Comparison of ENCODE assay signal across 11 cellular contexts in genomic region chr7:45347804-45348203, GRCh38.
DNase-seq lines count a peak whose midpoint lies in the region; ATAC-seq and TF ChIP-seq lines count a peak whose summit lies in the region.
"Had no signal": no experiment of that assay in that cellular context is flagged by ENCODE, and none has a peak within 500 bp of the region (broad histone marks: within the 10 kb centered on the region; RNA-seq: fewer than 3 reads in every experiment).

No MANE protein-coding gene starts in this region.

- WGBS in spleen, 5 donors: 48 to 67% (median 62%) methylated on average over 2 of the region's 2 CpGs

- no peaks in the 10 kb centered on the region for H3K9me3 Mint-ChIP-seq in WTC11

- H3K9me3 ChIP-seq in HUES6 (ENCODE audit: control insufficient read depth, insufficient read depth, low read depth, low read length): no peaks in the 10 kb centered on the region
- no peaks in the 10 kb centered on the region for H3K9me3 ChIP-seq in spleen

- H3K4me1 Mint-ChIP-seq in WTC11: peaks cover 5% of the 10 kb centered on the region
- H3K4me1 Mint-ChIP-seq: naive thymus-derived CD8-positive, alpha-beta T cell had no signal

- H3K27me3 ChIP-seq in HUES6 (ENCODE audit: control insufficient read depth, insufficient read depth, low read length) (no peaks in the 10 kb centered on the region), spleen (replicated peaks in 1 of 7) (no peaks in the 10 kb centered on the region)

- H3K27me3 Mint-ChIP-seq in WTC11 (ENCODE audit: low read depth): no peaks in the 10 kb centered on the region; the same call in 1 of the 2 replicates

- CTCF ChIA-PET in WTC11 (lab: Charles Lee): no interaction called here

- no peak overlapping the region for H3K4me3 Mint-ChIP-seq in WTC11

- POLR2A ChIA-PET in WTC11 (lab: Charles Lee): no interaction called here

- no peak overlapping the region for H3K27ac Mint-ChIP-seq in WTC11
- H3K27ac Mint-ChIP-seq: naive thymus-derived CD8-positive, alpha-beta T cell had no signal

- peak overlapping the region; percentile 10 for H3K9ac ChIP-seq in HUES6 (ENCODE audit: low read length)

- no peak overlapping the region; the same call in 1 of the 2 replicates for H3K27ac ChIP-seq in HUES6 (ENCODE audit: low read depth, low read length)
- no peak overlapping the region for H3K27ac ChIP-seq in spleen

- intact Hi-C loops in spleen (cut with DNase I; ENCODE audit: low total_unique reads): no loop called here

- H3K4me1 ChIP-seq in HUES6 (ENCODE audit: control insufficient read depth, insufficient read depth, low read length) (peaks cover 17% of the 10 kb centered on the region; the same call in 1 of the 2 replicates), spleen (no peaks in the 10 kb centered on the region)

- ATAC-seq in WTC11 (peak; percentile 71), GM21360 (IDR thresholded peaks at IDR 0.05; ENCODE audit: unreplicated experiment) (no peak), GM19452 (IDR thresholded peaks at IDR 0.05; ENCODE audit: unreplicated experiment) (no peak), GM21529 (IDR thresholded peaks at IDR 0.05; ENCODE audit: unreplicated experiment) (no peak)
- ATAC-seq: HCT116; naive thymus-derived CD8-positive, alpha-beta T cell had no signal

- peak; percentile 52 for DNase-seq in Daoy (ENCODE audit: low read depth)
- no peak for DNase-seq in WTC11 (ENCODE audit: low spot score)
- DNase-seq in kidney tubule cell (ENCODE audit: low spot score): peak; percentile 15
- no peak for DNase-seq in spleen
- DNase-seq: MM.1S; naive thymus-derived CD8-positive, alpha-beta T cell had no signal

- no peak for TF ChIP-seq CTCF in WTC11 (IDR thresholded peaks at IDR 0.05)
- TF ChIP-seq CTCF in spleen (IDR thresholded peaks at IDR 0.05 in 8 of 11, conservative IDR thresholded peaks at IDR 0.05 in 3 of 11): no peak

- H3K36me3 Mint-ChIP-seq in WTC11: no peaks in the 10 kb centered on the region
- H3K36me3 Mint-ChIP-seq: naive thymus-derived CD8-positive, alpha-beta T cell had no signal

- TF ChIP-seq POLR2A in spleen (IDR thresholded peaks at IDR 0.05): no peak

- H3K36me3 ChIP-seq in HUES6 (ENCODE audit: control insufficient read depth, insufficient read depth, low read length): no peaks in the 10 kb centered on the region
- no peaks in the 10 kb centered on the region for H3K36me3 ChIP-seq in spleen

- H3K4me3 ChIP-seq in HUES6 (ENCODE audit: low read depth, low read length) (no peak overlapping the region), spleen (no peak overlapping the region)

TF ChIP-seq in WTC11, 78 proteins besides CTCF, POLR2A, EP300 and RAD21:
- TF ChIP-seq ZNF532 (CRISPR knock-in tag; IDR thresholded peaks at IDR 0.05; ENCODE audit: borderline replicate concordance): no peak
- no peak for TF ChIP-seq ZNF232 (CRISPR knock-in tag; IDR thresholded peaks at IDR 0.05)
- TF ChIP-seq AFF4 (CRISPR knock-in tag; IDR thresholded peaks at IDR 0.05; ENCODE audit: borderline replicate concordance): no peak

Comparison
In these comparisons a context has a peak if more than half of its experiments do, and no peak if none do; other contexts are left out.
1. DNase-seq: peak in Daoy (single experiment) and kidney tubule cell (single experiment); none in WTC11 (single experiment) and spleen (single experiment).